In genomic region chr10:102268333-102268999, GRCh38 we compare ENCODE assay signal across 13 cellular contexts. TPM values are rescaled to one million over a fixed set of nuclear protein-coding genes. Genes with fewer than 3 reads are reported as not detected.
A peak's percentile ranks its signal among the peaks of the same experiment; 100 is the strongest.
DNase-seq lines count a peak whose midpoint lies in the region; ATAC-seq and TF ChIP-seq lines count a peak whose summit lies in the region.
"Had no signal": no experiment of that assay in that cellular context is flagged by ENCODE, and none has a peak within 500 bp of the region (broad histone marks: within the 10 kb centered on the region; RNA-seq: fewer than 3 reads in every experiment).

No MANE protein-coding gene starts in this region.

- H3K4me3 Mint-ChIP-seq in activated naive CD4-positive, alpha-beta T cell treated with anti-CD3 and anti-CD28 coated beads for 36 hours: no peak overlapping the region
- H3K4me3 Mint-ChIP-seq in activated CD8-positive, alpha-beta T cell treated with anti-CD3 and anti-CD28 coated beads, Interleukin-2, amount 10 ng/mL, durations not matched to agents 7 days and 5 days: no peak overlapping the region
- H3K4me3 Mint-ChIP-seq: neural crest cell had no signal

- peak; percentile 39 for ATAC-seq in activated CD8-positive, alpha-beta T cell treated with anti-CD3 and anti-CD28 coated beads, Interleukin-2, amount 10 ng/mL, durations not matched to agents 7 days and 5 days
- no peak for ATAC-seq in GM21515 (IDR thresholded peaks at IDR 0.05; ENCODE audit: unreplicated experiment)

- no peaks in the 10 kb centered on the region for H3K9me3 Mint-ChIP-seq in activated naive CD4-positive, alpha-beta T cell treated with anti-CD3 and anti-CD28 coated beads for 36 hours
- no peaks in the 10 kb centered on the region for H3K9me3 Mint-ChIP-seq in activated CD8-positive, alpha-beta T cell treated with anti-CD3 and anti-CD28 coated beads, Interleukin-2, amount 10 ng/mL, durations not matched to agents 7 days and 5 days (ENCODE audit: insufficient read depth)
- H3K9me3 Mint-ChIP-seq: neural crest cell had no signal

- no peak for TF ChIP-seq POLR2A in thyroid gland (IDR thresholded peaks at IDR 0.05)

- peak overlapping the region; percentile 48 to 70 (median 66) for H3K27ac ChIP-seq in thyroid gland
- H3K27ac ChIP-seq: BLaER1 treated with 17β-estradiol and CSF1 and Interleukin-3, amounts not matched to agents 10 nM and 100 nM; PC-9 had no signal

- peaks cover 12% of the 10 kb centered on the region for H3K36me3 Mint-ChIP-seq in activated naive CD4-positive, alpha-beta T cell treated with anti-CD3 and anti-CD28 coated beads for 36 hours (ENCODE audit: low read depth)
- peaks cover 34% of the 10 kb centered on the region for H3K36me3 Mint-ChIP-seq in activated CD8-positive, alpha-beta T cell treated with anti-CD3 and anti-CD28 coated beads, Interleukin-2, amount 10 ng/mL, durations not matched to agents 7 days and 5 days (ENCODE audit: low read depth)

- CTCF ChIA-PET in activated naive CD4-positive, alpha-beta T cell treated with anti-CD3 and anti-CD28 coated beads for 36 hours (lab: Charles Lee): interaction anchor here (0.6 to 2.5 kb wide), 11 partner anchors 9 to 111 kb away, joined by 3 to 18 read pairs (median 3); no protein-coding TSS in a partner anchor
- CTCF ChIA-PET in activated CD8-positive, alpha-beta T cell treated with anti-CD3 and anti-CD28 coated beads, Interleukin-2, amount 10 ng/mL, durations not matched to agents 7 days and 5 days (lab: Charles Lee): interaction anchor here (0.9 to 10.2 kb wide), 13 partner anchors 8 to 104 kb away, joined by 3 to 52 read pairs (median 4); no protein-coding TSS in a partner anchor

- DNase-seq in activated naive CD4-positive, alpha-beta T cell treated with anti-CD3 and anti-CD28 coated beads for 36 hours: no peak
- DNase-seq in activated naive CD4-positive, alpha-beta T cell (lab: John Stamatoyannopoulos, UW): no peak
- DNase-seq in activated CD8-positive, alpha-beta T cell treated with anti-CD3 and anti-CD28 coated beads, Interleukin-2, amount 10 ng/mL, durations not matched to agents 7 days and 5 days: no peak
- DNase-seq in glomerular visceral epithelial cell (ENCODE audit: extremely low spot score): peak; percentile 63
- peak; percentile 11 to 19 for DNase-seq in thyroid gland
- DNase-seq in T-helper 1 cell: no peak
- no peak for DNase-seq in NCI-H774 (lab: John Stamatoyannopoulos, UW)
- DNase-seq: PC-9; stimulated activated CD4-positive, alpha-beta T cell treated with anti-CD3 and anti-CD28 coated beads, Interleukin-4, amount 100 ng/mL, for 4 hours had no signal

- H3K4me3 ChIP-seq in thyroid gland (replicated peaks in 1 of 3): no peak overlapping the region
- H3K4me3 ChIP-seq: BLaER1 treated with 17β-estradiol and CSF1 and Interleukin-3, amounts not matched to agents 10 nM and 100 nM; PC-9 had no signal

- H3K4me1 ChIP-seq in thyroid gland: peaks cover 33 to 50% of the 10 kb centered on the region in 2 donors
- H3K4me1 ChIP-seq: BLaER1 treated with 17β-estradiol and CSF1 and Interleukin-3, amounts not matched to agents 10 nM and 100 nM had no signal

- POLR2A ChIA-PET in activated CD8-positive, alpha-beta T cell treated with anti-CD3 and anti-CD28 coated beads, Interleukin-2, amount 10 ng/mL, durations not matched to agents 7 days and 5 days (lab: Charles Lee): interaction anchor here (0.7 to 3.6 kb wide), 4 partner anchors 8 to 65 kb away, joined by 3 to 14 read pairs (median 4); partner anchors contain the start of gene GBF1

- H3K36me3 ChIP-seq in thyroid gland: no peaks in the 10 kb centered on the region

- no peaks in the 10 kb centered on the region for H3K9me3 ChIP-seq in thyroid gland
- H3K9me3 ChIP-seq: BLaER1 treated with 17β-estradiol and CSF1 and Interleukin-3, amounts not matched to agents 10 nM and 100 nM had no signal

- TF ChIP-seq CTCF in thyroid gland (IDR thresholded peaks at IDR 0.05): peak in 4 of 6 experiments; percentile 26 to 43 (median 32)

- intact Hi-C loops in activated naive CD4-positive, alpha-beta T cell treated with anti-CD3 and anti-CD28 coated beads for 36 hours (cut with micrococcal nuclease): loop anchor here (1.0 kb wide), 2 partner anchors 73 to 126 kb away; no protein-coding TSS in a partner anchor
- intact Hi-C loops in thyroid gland (cut with DNase I): no loop called here

- no peaks in the 10 kb centered on the region for H3K27me3 Mint-ChIP-seq in activated naive CD4-positive, alpha-beta T cell treated with anti-CD3 and anti-CD28 coated beads for 36 hours (ENCODE audit: low read depth)
- no peaks in the 10 kb centered on the region for H3K27me3 Mint-ChIP-seq in activated CD8-positive, alpha-beta T cell treated with anti-CD3 and anti-CD28 coated beads, Interleukin-2, amount 10 ng/mL, durations not matched to agents 7 days and 5 days (ENCODE audit: low read depth)

- no peaks in the 10 kb centered on the region for H3K27me3 ChIP-seq in thyroid gland
- H3K27me3 ChIP-seq: BLaER1 treated with 17β-estradiol and CSF1 and Interleukin-3, amounts not matched to agents 10 nM and 100 nM had no signal

- peak overlapping the region; percentile 87 for H3K27ac Mint-ChIP-seq in activated naive CD4-positive, alpha-beta T cell treated with anti-CD3 and anti-CD28 coated beads for 36 hours
- peak overlapping the region; percentile 19 for H3K27ac Mint-ChIP-seq in activated CD8-positive, alpha-beta T cell treated with anti-CD3 and anti-CD28 coated beads, Interleukin-2, amount 10 ng/mL, durations not matched to agents 7 days and 5 days

- peaks cover 65% of the 10 kb centered on the region for H3K4me1 Mint-ChIP-seq in activated naive CD4-positive, alpha-beta T cell treated with anti-CD3 and anti-CD28 coated beads for 36 hours (ENCODE audit: low read depth)
- peaks cover 44% of the 10 kb centered on the region for H3K4me1 Mint-ChIP-seq in activated CD8-positive, alpha-beta T cell treated with anti-CD3 and anti-CD28 coated beads, Interleukin-2, amount 10 ng/mL, durations not matched to agents 7 days and 5 days (ENCODE audit: low read depth)

RNA-seq across cellular contexts. Expression of gene GBF1, which starts 23.1 kb away (rescaled TPM):
- total RNA-seq in activated naive CD4-positive, alpha-beta T cell treated with anti-CD3 and anti-CD28 coated beads for 36 hours: 10 to 100 TPM; 32.1 to 34.5 TPM
- 10 to 100 TPM; 39.8 to 42.9 TPM for total RNA-seq in activated CD8-positive, alpha-beta T cell treated with anti-CD3 and anti-CD28 coated beads, Interleukin-2, amount 10 ng/mL, durations not matched to agents 7 days and 5 days
- total RNA-seq in thyroid gland: 10 to 100 TPM; 34.0 to 68.3 (median 53.5) TPM

RNA-seq across cellular contexts. Expression of gene PITX3, which starts 27.2 kb away (rescaled TPM):
- total RNA-seq in activated naive CD4-positive, alpha-beta T cell treated with anti-CD3 and anti-CD28 coated beads for 36 hours: under 1 TPM in 1 of 2 experiments, not detected in 1; 0.14 TPM
- total RNA-seq in activated CD8-positive, alpha-beta T cell treated with anti-CD3 and anti-CD28 coated beads, Interleukin-2, amount 10 ng/mL, durations not matched to agents 7 days and 5 days: not detected
- under 1 TPM in 1 of 4 donors, not detected in 3; 0.45 TPM for total RNA-seq in thyroid gland
- total RNA-seq: bronchial epithelial cell, neural crest cell, PC-9 had no signal

RNA-seq across cellular contexts. Expression of gene ELOVL3, which starts 42.4 kb away (rescaled TPM):
- not detected for total RNA-seq in activated naive CD4-positive, alpha-beta T cell treated with anti-CD3 and anti-CD28 coated beads for 36 hours
- not detected for total RNA-seq in activated CD8-positive, alpha-beta T cell treated with anti-CD3 and anti-CD28 coated beads, Interleukin-2, amount 10 ng/mL, durations not matched to agents 7 days and 5 days
- total RNA-seq in thyroid gland: not detected
- total RNA-seq: bronchial epithelial cell had no signal

Comparison
In these comparisons a context has a peak if more than half of its experiments do, and no peak if none do; other contexts are left out.
1. DNase-seq: peak in glomerular visceral epithelial cell (single experiment) and thyroid gland (2 of 2); none in activated naive CD4-positive, alpha-beta T cell treated with anti-CD3 and anti-CD28 coated beads for 36 hours (single experiment), activated naive CD4-positive, alpha-beta T cell (0 of 4), activated CD8-positive, alpha-beta T cell treated with anti-CD3 and anti-CD28 coated beads, Interleukin-2, amount 10 ng/mL, durations not matched to agents 7 days and 5 days (single experiment), T-helper 1 cell (0 of 5) and NCI-H774 (single experiment).